ENCODE assay signal across 9 cellular contexts in genomic region chr4:83114576-83114975, GRCh38. TPM values are rescaled to one million over a fixed set of nuclear protein-coding genes. Genes with fewer than 3 reads are reported as not detected.
DNase-seq lines count a peak whose midpoint lies in the region; ATAC-seq and TF ChIP-seq lines count a peak whose summit lies in the region.
"Had no signal": no experiment of that assay in that cellular context is flagged by ENCODE, and none has a peak within 500 bp of the region (broad histone marks: within the 10 kb centered on the region; RNA-seq: fewer than 3 reads in every experiment).

PLAC8 (minus strand) TSS chr4:83114729; CDS start chr4:83107921, 6,808 bp downstream.

- H3K36me3 Mint-ChIP-seq in activated T-cell treated with anti-CD3 and anti-CD28 coated beads, Interleukin-2, amount 50 U/mL, for 4 hours (ENCODE audit: insufficient read depth), result no peaks in the 10 kb centered on the region

- DNase-seq in activated T-cell treated with anti-CD3 and anti-CD28 coated beads, Interleukin-2, amount 50 U/mL, for 4 hours, result no peak
- DNase-seq in activated T-cell treated with anti-CD3 and anti-CD28 coated beads for 4 hours (no peak), NOMO-1 treated with dmso at 0.1 percent for 144 hours (lab: John Stamatoyannopoulos, UW; ENCODE audit: unreplicated experiment) (peak; percentile 90), cerebellar cortex (ENCODE audit: low spot score) (peak; percentile 43), NCI-H2081 (lab: John Stamatoyannopoulos, UW) (no peak)
- DNase-seq in stimulated activated naive CD4-positive, alpha-beta T cell (lab: John Stamatoyannopoulos, UW), result peak; percentile 2 to 85 (median 64)

- no peak within 1 kb of the TSS for H3K4me3 ChIP-seq in gastroesophageal sphincter
- H3K4me3 ChIP-seq: thoracic aorta had no signal

- no peak for TF ChIP-seq EP300 in gastroesophageal sphincter (IDR thresholded peaks at IDR 0.05)

- H3K27ac ChIP-seq in gastroesophageal sphincter, result no peak within 1 kb of the TSS
- H3K27ac ChIP-seq: thoracic aorta had no signal

- H3K27me3 Mint-ChIP-seq in activated T-cell treated with anti-CD3 and anti-CD28 coated beads, Interleukin-2, amount 50 U/mL, for 4 hours (ENCODE audit: low read depth), result no peaks in the 10 kb centered on the region

- ATAC-seq in activated T-cell treated with anti-CD3 and anti-CD28 coated beads, Interleukin-2, amount 50 U/mL, for 4 hours, result peak; percentile 42 to 44
- ATAC-seq in HG02938 (IDR thresholded peaks at IDR 0.05; ENCODE audit: unreplicated experiment) (peak; percentile 35), gastroesophageal sphincter (no peak)

- H3K27me3 ChIP-seq in gastroesophageal sphincter, result no peaks in the 10 kb centered on the region

- H3K9me3 ChIP-seq in gastroesophageal sphincter, result no peaks in the 10 kb centered on the region
- H3K9me3 ChIP-seq: thoracic aorta had no signal

- TF ChIP-seq POLR2A in gastroesophageal sphincter (IDR thresholded peaks at IDR 0.05), result no peak

- no peaks in the 10 kb centered on the region for H3K9me3 Mint-ChIP-seq in activated T-cell treated with anti-CD3 and anti-CD28 coated beads, Interleukin-2, amount 50 U/mL, for 4 hours

- peak within 1 kb of the TSS; percentile 90 for H3K4me3 Mint-ChIP-seq in activated T-cell treated with anti-CD3 and anti-CD28 coated beads, Interleukin-2, amount 50 U/mL, for 4 hours

- no peaks in the 10 kb centered on the region for H3K36me3 ChIP-seq in gastroesophageal sphincter
- H3K36me3 ChIP-seq: thoracic aorta had no signal

- TF ChIP-seq CTCF in gastroesophageal sphincter (IDR thresholded peaks at IDR 0.05), result no peak

- 61 to 75% methylated on average over 5 of the region's 5 CpGs for WGBS in gastroesophageal sphincter (ENCODE audit: low coverage in 1 of 2), 2 donors

- H3K4me1 ChIP-seq in gastroesophageal sphincter, result peaks cover 0 to 13% (median 0%) of the 10 kb centered on the region in 3 donors

- peaks cover 53% of the 10 kb centered on the region for H3K4me1 Mint-ChIP-seq in activated T-cell treated with anti-CD3 and anti-CD28 coated beads, Interleukin-2, amount 50 U/mL, for 4 hours (ENCODE audit: low read depth)

RNA-seq across cellular contexts. Expression of gene PLAC8, which starts in this region (rescaled TPM):
- total RNA-seq in activated T-cell treated with anti-CD3 and anti-CD28 coated beads, Interleukin-2, amount 50 U/mL, for 4 hours, result 10 to 100 TPM; 11.8 to 14.9 (median 14.3) TPM
- total RNA-seq in gastroesophageal sphincter, result 10 to 100 TPM in 1 of 4 donors, 1 to 10 TPM in 2, not detected in 1; 2.0 to 32.0 (median 2.6) TPM

Comparison
In these comparisons a context has a peak if more than half of its experiments do, and no peak if none do; other contexts are left out.
1. DNase-seq: peak in NOMO-1 treated with dmso at 0.1 percent for 144 hours (single experiment), cerebellar cortex (single experiment) and stimulated activated naive CD4-positive, alpha-beta T cell (6 of 6); none in activated T-cell treated with anti-CD3 and anti-CD28 coated beads, Interleukin-2, amount 50 U/mL, for 4 hours (single experiment), activated T-cell treated with anti-CD3 and anti-CD28 coated beads for 4 hours (single experiment) and NCI-H2081 (0 of 2).